Comparison of ENCODE assay signal across 9 cellular contexts in genomic region chr10:1057106-1057657, GRCh38. TPM values are rescaled to one million over a fixed set of nuclear protein-coding genes. Genes with fewer than 3 reads are reported as not detected.
DNase-seq lines count a peak whose midpoint lies in the region; ATAC-seq and TF ChIP-seq lines count a peak whose summit lies in the region.
"Had no signal": no experiment of that assay in that cellular context is flagged by ENCODE, and none has a peak within 500 bp of the region (broad histone marks: within the 10 kb centered on the region; RNA-seq: fewer than 3 reads in every experiment).

No MANE protein-coding gene starts in this region.

- peak overlapping the region; percentile 91 for H3K4me2 ChIP-seq in GM23338

- H3K27ac ChIP-seq in CD4-positive, alpha-beta memory T cell (ENCODE audit: low read depth, low read length): peak overlapping the region; percentile 98
- peak overlapping the region; percentile 94 for H3K27ac ChIP-seq in GM23338 (ENCODE audit: low read depth)
- no peak overlapping the region for H3K27ac ChIP-seq in SK-N-MC

- peaks cover 58 to 97% (median 78%) of the 10 kb centered on the region in 4 donors for H3K4me1 Mint-ChIP-seq in CD4-positive, alpha-beta memory T cell
- H3K4me1 Mint-ChIP-seq in GM23338 (peaks cover 21% of the 10 kb centered on the region), nephron progenitor cell (peaks cover 46% of the 10 kb centered on the region)

- TF ChIP-seq CTCF in GM23338 (conservative IDR thresholded peaks at IDR 0.05; ENCODE audit: low read depth in 2 of 2) (no peak), epithelial cell of proximal tubule (conservative IDR thresholded peaks at IDR 0.05; ENCODE audit: low read depth, low read length) (no peak), nephron progenitor cell (IDR thresholded peaks at IDR 0.05) (no peak)

- H3K4me3 ChIP-seq in CD4-positive, alpha-beta memory T cell (ENCODE audit: low read length in 2 of 2): peak overlapping the region; percentile 67 to 89
- H3K4me3 ChIP-seq in GM23338 (peak overlapping the region; percentile 70), SK-N-MC (peak overlapping the region; percentile 84), epithelial cell of proximal tubule (ENCODE audit: low read depth, low read length) (peak overlapping the region; percentile 90)

- POLR2A ChIA-PET in CD4-positive, alpha-beta memory T cell (lab: Charles Lee; ENCODE audit: partially characterized antibody): interaction anchor here (1.2 to 3.6 kb wide), 6 partner anchors 8 to 126 kb away, joined by 4 to 22 read pairs (median 6); partner anchors contain the start of genes GTPBP4, IDI1 and LARP4B

- peaks cover 7% of the 10 kb centered on the region; the same call in 1 of the 2 replicates for H3F3A ChIP-seq in GM23338 (replicated peaks; ENCODE audit: low read depth)

- no peaks in the 10 kb centered on the region for H3K27me3 Mint-ChIP-seq in CD4-positive, alpha-beta memory T cell
- H3K27me3 Mint-ChIP-seq in GM23338 (ENCODE audit: insufficient read depth, low read depth, poor library complexity): peaks cover 4% of the 10 kb centered on the region
- H3K27me3 Mint-ChIP-seq in nephron progenitor cell (ENCODE audit: low read depth, poor library complexity): no peaks in the 10 kb centered on the region

- no peaks in the 10 kb centered on the region for H3K9me2 ChIP-seq in GM23338 (ENCODE audit: insufficient read depth)

- intact Hi-C loops in CD4-positive, alpha-beta memory T cell (cut with micrococcal nuclease): no loop called here

- H3K4me1 ChIP-seq in CD4-positive, alpha-beta memory T cell (ENCODE audit: insufficient read depth, low read length): peaks cover 79% of the 10 kb centered on the region
- peaks cover 11% of the 10 kb centered on the region for H3K4me1 ChIP-seq in GM23338 (ENCODE audit: insufficient read depth)

- DNase-seq in CD4-positive, alpha-beta memory T cell: no peak
- peak; percentile 43 for DNase-seq in GM23338 (ENCODE audit: low spot score)
- no peak for DNase-seq in SK-N-MC (ENCODE audit: low read depth, low spot score)
- no peak for DNase-seq in epithelial cell of proximal tubule (ENCODE audit: low read depth)
- peak; percentile 34 for DNase-seq in nephron progenitor cell
- DNase-seq in NCI-H146 (lab: John Stamatoyannopoulos, UW): no peak

- peaks cover 0 to 47% of the 10 kb centered on the region in 2 donors for H3K36me3 Mint-ChIP-seq in CD4-positive, alpha-beta memory T cell
- peaks cover 22% of the 10 kb centered on the region; the same call in 2 of the 3 replicates for H3K36me3 Mint-ChIP-seq in GM23338 (ENCODE audit: low read depth)
- peaks cover 28% of the 10 kb centered on the region for H3K36me3 Mint-ChIP-seq in nephron progenitor cell (ENCODE audit: low read depth)

- peak overlapping the region; percentile 60 for H3K9ac ChIP-seq in SK-N-MC (ENCODE audit: insufficient read length)

- no peaks in the 10 kb centered on the region for H3K27me3 ChIP-seq in CD4-positive, alpha-beta memory T cell (ENCODE audit: insufficient read depth, low read length)
- H3K27me3 ChIP-seq in GM23338 (ENCODE audit: insufficient read depth): no peaks in the 10 kb centered on the region

- H3K36me3 ChIP-seq in CD4-positive, alpha-beta memory T cell (ENCODE audit: insufficient read depth, low read length): peaks cover 18% of the 10 kb centered on the region
- H3K36me3 ChIP-seq in GM23338 (ENCODE audit: insufficient read depth) (no peaks in the 10 kb centered on the region), SK-N-MC (ENCODE audit: insufficient read depth, low read length) (peaks cover 2% of the 10 kb centered on the region; the same call in 1 of the 2 replicates)

- H2AFZ ChIP-seq in GM23338: no peak overlapping the region

- H3K79me2 ChIP-seq in GM23338 (replicated peaks; ENCODE audit: insufficient read depth): peaks cover 90% of the 10 kb centered on the region

- CTCF ChIA-PET in CD4-positive, alpha-beta memory T cell (lab: Charles Lee; ENCODE audit: partially characterized antibody): no interaction called here

- ATAC-seq in GM23338 (peak; percentile 40), HG03108 (IDR thresholded peaks at IDR 0.05; ENCODE audit: unreplicated experiment) (no peak), HG03432 (IDR thresholded peaks at IDR 0.05; ENCODE audit: unreplicated experiment) (no peak)

- no peaks in the 10 kb centered on the region for H3K9me3 ChIP-seq in CD4-positive, alpha-beta memory T cell (ENCODE audit: control insufficient read depth in 1 of 2, low read length in 2 of 2)
- no peaks in the 10 kb centered on the region for H3K9me3 ChIP-seq in SK-N-MC (ENCODE audit: low read depth, low read length)

- peak overlapping the region; percentile 92 to 99 (median 95) for H3K27ac Mint-ChIP-seq in CD4-positive, alpha-beta memory T cell
- H3K27ac Mint-ChIP-seq in GM23338 (peak overlapping the region; percentile 90), nephron progenitor cell (no peak overlapping the region)

- H3K9me3 Mint-ChIP-seq in CD4-positive, alpha-beta memory T cell: no peaks in the 10 kb centered on the region
- no peaks in the 10 kb centered on the region for H3K9me3 Mint-ChIP-seq in GM23338
- H3K9me3 Mint-ChIP-seq in nephron progenitor cell: no peaks in the 10 kb centered on the region

- peaks cover 24% of the 10 kb centered on the region for H4K20me1 ChIP-seq in GM23338 (replicated peaks; ENCODE audit: insufficient read depth)

- peak overlapping the region; percentile 94 to 98 (median 96) for H3K4me3 Mint-ChIP-seq in CD4-positive, alpha-beta memory T cell
- H3K4me3 Mint-ChIP-seq in GM23338: peak overlapping the region; percentile 98
- peak overlapping the region; percentile 95 for H3K4me3 Mint-ChIP-seq in nephron progenitor cell

TF ChIP-seq in GM23338, 12 proteins besides CTCF, POLR2A, EP300 and RAD21 (continues in another document):
- no peak for TF ChIP-seq EZH2 (IDR thresholded peaks at IDR 0.05; ENCODE audit: low read depth, unreplicated experiment)

RNA-seq across cellular contexts. Expression of gene WDR37, which starts 1.0 kb away (rescaled TPM):
- 10 to 100 TPM; 41.7 to 42.5 TPM for total RNA-seq in CD4-positive, alpha-beta memory T cell
- polyA plus RNA-seq in CD4-positive, alpha-beta memory T cell: 10 to 100 TPM; 14.2 to 18.0 TPM
- total RNA-seq in GM23338 (2014; rRNA removed; shearing (Covaris generic)): 9.7 and 10.2 TPM in 2 replicates
- 6.0 TPM in 2 replicates for polyA plus RNA-seq in GM23338 (2016; fragmentation: Nextera tagmentation; extraction: Ambion mirVana)
- 9.8 and 10.6 TPM in 2 replicates for total RNA-seq in epithelial cell of proximal tubule

RNA-seq across cellular contexts. Expression of gene IDI1, which starts 8.3 kb away (rescaled TPM):
- 10 to 100 TPM; 30.3 to 32.4 TPM for total RNA-seq in CD4-positive, alpha-beta memory T cell
- polyA plus RNA-seq in CD4-positive, alpha-beta memory T cell: 10 to 100 TPM; 45.1 to 45.4 TPM
- total RNA-seq in GM23338 (2014; rRNA removed; shearing (Covaris generic)): 147 and 154 TPM in 2 replicates
- polyA plus RNA-seq in GM23338 (2016; fragmentation: Nextera tagmentation; extraction: Ambion mirVana): 99.0 and 119 TPM in 2 replicates
- 40.7 and 118 TPM in 2 replicates for total RNA-seq in epithelial cell of proximal tubule

RNA-seq across cellular contexts. Expression of gene IDI2, which starts 31.5 kb away (rescaled TPM):
- total RNA-seq in CD4-positive, alpha-beta memory T cell: not detected
- polyA plus RNA-seq in CD4-positive, alpha-beta memory T cell: not detected
- not detected in 2 replicates for total RNA-seq in GM23338 (2014; rRNA removed; shearing (Covaris generic))
- not detected in 2 replicates for polyA plus RNA-seq in GM23338 (2016; fragmentation: Nextera tagmentation; extraction: Ambion mirVana)
- not detected in 2 replicates for total RNA-seq in epithelial cell of proximal tubule
- total RNA-seq: NCI-H460 had no signal

Comparison
In these comparisons a context has a peak if more than half of its experiments do, and no peak if none do; other contexts are left out.
1. DNase-seq: peak in GM23338 (single experiment) and nephron progenitor cell (single experiment); none in CD4-positive, alpha-beta memory T cell (0 of 5), SK-N-MC (single experiment), epithelial cell of proximal tubule (single experiment) and NCI-H146 (single experiment).
2. Peak in every context shown above with its lines, with median percentiles within 50 percentile points of each other: H3K4me3 ChIP-seq and H3K4me3 Mint-ChIP-seq.